16 cellular contexts compared by ENCODE assay signal in the genomic region with DNA sequence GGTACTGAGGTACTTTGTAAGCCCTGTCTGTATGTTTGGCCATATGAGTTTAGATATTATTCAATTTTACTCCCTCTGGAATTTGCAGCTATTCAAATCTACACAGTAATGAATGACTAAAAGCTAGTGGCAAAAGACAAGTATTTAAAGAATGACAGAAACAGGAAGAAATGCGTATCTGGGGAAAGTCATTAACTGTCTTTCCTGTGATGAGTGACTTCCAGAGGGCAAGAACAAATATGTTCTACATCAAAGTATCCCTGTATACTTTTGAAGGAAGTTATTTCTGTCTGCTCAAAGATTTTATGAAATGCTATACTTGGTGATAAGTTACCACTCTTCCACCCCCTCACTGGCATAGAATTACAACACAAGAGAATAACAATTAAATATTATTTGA.
DNase-seq lines count a peak whose midpoint lies in the region; ATAC-seq and TF ChIP-seq lines count a peak whose summit lies in the region.
"Had no signal": no experiment of that assay in that cellular context is flagged by ENCODE, and none has a peak within 500 bp of the region (broad histone marks: within the 10 kb centered on the region; RNA-seq: fewer than 3 reads in every experiment).

No MANE protein-coding gene starts in this region.

- no peak for TF ChIP-seq CTCF in upper lobe of right lung (IDR thresholded peaks at IDR 0.05)

- H3K27me3 Mint-ChIP-seq in activated naive CD8-positive, alpha-beta T cell treated with anti-CD3 and anti-CD28 coated beads for 36 hours = no peaks in the 10 kb centered on the region
- H3K27me3 Mint-ChIP-seq: activated CD4-positive, alpha-beta T cell treated with anti-CD3 and anti-CD28 coated beads, Interleukin-2, amount 10 ng/mL, durations not matched to agents 24 days and 14 days; activated naive CD8-positive, alpha-beta T cell treated with anti-CD3 and anti-CD28 coated beads, Interleukin-2, amount 10 ng/mL, durations not matched to agents 7 days and 5 days; CD4-positive, alpha-beta T cell; naive thymus-derived CD8-positive, alpha-beta T cell had no signal

- H3K4me1 ChIP-seq in SJSA1 (replicated peaks) (peaks cover 33% of the 10 kb centered on the region), upper lobe of right lung (peaks cover 10% of the 10 kb centered on the region)

- H3K27me3 ChIP-seq in SJSA1 (replicated peaks) = no peaks in the 10 kb centered on the region
- H3K27me3 ChIP-seq in upper lobe of right lung = no peaks in the 10 kb centered on the region

- no peak overlapping the region for H3K27ac Mint-ChIP-seq in activated naive CD8-positive, alpha-beta T cell treated with anti-CD3 and anti-CD28 coated beads for 36 hours
- H3K27ac Mint-ChIP-seq: activated CD4-positive, alpha-beta T cell treated with anti-CD3 and anti-CD28 coated beads, Interleukin-2, amount 10 ng/mL, durations not matched to agents 24 days and 14 days; activated naive CD8-positive, alpha-beta T cell treated with anti-CD3 and anti-CD28 coated beads, Interleukin-2, amount 10 ng/mL, durations not matched to agents 7 days and 5 days; CD4-positive, alpha-beta T cell had no signal

- H3K9me3 Mint-ChIP-seq in activated naive CD8-positive, alpha-beta T cell treated with anti-CD3 and anti-CD28 coated beads for 36 hours = peaks cover 6% of the 10 kb centered on the region
- H3K9me3 Mint-ChIP-seq: CD4-positive, alpha-beta T cell had no signal

- DNase-seq in GM03348 (ENCODE audit: low spot score) = peak; percentile 7
- DNase-seq in SJSA1 (ENCODE audit: low read depth in 1 of 2, low spot score in 2 of 2) = peak in 1 of 2 experiments; percentile 67
- DNase-seq in fibroblast of gingiva (ENCODE audit: low read depth) = peak; percentile 7
- DNase-seq in renal cortical epithelial cell (ENCODE audit: low read depth) = peak; percentile 71
- no peak for DNase-seq in activated naive CD8-positive, alpha-beta T cell treated with anti-CD3 and anti-CD28 coated beads for 36 hours
- DNase-seq in NCI-H345 treated with DMSO at 0.1 percent for 48 hours (lab: John Stamatoyannopoulos, UW; ENCODE audit: unreplicated experiment) = no peak
- no peak for DNase-seq in upper lobe of right lung
- DNase-seq in epidermal melanocyte (ENCODE audit: insufficient read length, low spot score) = no peak
- DNase-seq: activated CD4-positive, alpha-beta T cell treated with anti-CD3 and anti-CD28 coated beads, Interleukin-2, amount 10 ng/mL, durations not matched to agents 24 days and 14 days; activated naive CD8-positive, alpha-beta T cell treated with anti-CD3 and anti-CD28 coated beads, Interleukin-2, amount 10 ng/mL, durations not matched to agents 7 days and 5 days; CD4-positive, alpha-beta T cell; naive thymus-derived CD8-positive, alpha-beta T cell; NCI-H1694; NCI-H524; stimulated activated CD4-positive, alpha-beta T cell treated with anti-CD3 and anti-CD28 coated beads, Interleukin-1b, Interleukin-23, amount 100 ng/mL, for 48 hours had no signal

- intact Hi-C loops in upper lobe of right lung (cut with DNase I) = no loop called here

- H3K27ac ChIP-seq in SJSA1 (peak overlapping the region; percentile 59), upper lobe of right lung (no peak overlapping the region)

- no peak overlapping the region for H3K4me3 Mint-ChIP-seq in activated naive CD8-positive, alpha-beta T cell treated with anti-CD3 and anti-CD28 coated beads for 36 hours
- H3K4me3 Mint-ChIP-seq: activated CD4-positive, alpha-beta T cell treated with anti-CD3 and anti-CD28 coated beads, Interleukin-2, amount 10 ng/mL, durations not matched to agents 24 days and 14 days; activated naive CD8-positive, alpha-beta T cell treated with anti-CD3 and anti-CD28 coated beads, Interleukin-2, amount 10 ng/mL, durations not matched to agents 7 days and 5 days; CD4-positive, alpha-beta T cell; naive thymus-derived CD8-positive, alpha-beta T cell had no signal

- no peak for ATAC-seq in upper lobe of right lung
- ATAC-seq: naive thymus-derived CD8-positive, alpha-beta T cell had no signal

- H3K4me3 ChIP-seq in SJSA1 (no peak overlapping the region), upper lobe of right lung (no peak overlapping the region)
- H3K4me3 ChIP-seq: PC-9 had no signal

- no peaks in the 10 kb centered on the region for H3K4me1 Mint-ChIP-seq in activated naive CD8-positive, alpha-beta T cell treated with anti-CD3 and anti-CD28 coated beads for 36 hours
- H3K4me1 Mint-ChIP-seq: activated CD4-positive, alpha-beta T cell treated with anti-CD3 and anti-CD28 coated beads, Interleukin-2, amount 10 ng/mL, durations not matched to agents 24 days and 14 days; activated naive CD8-positive, alpha-beta T cell treated with anti-CD3 and anti-CD28 coated beads, Interleukin-2, amount 10 ng/mL, durations not matched to agents 7 days and 5 days; naive thymus-derived CD8-positive, alpha-beta T cell had no signal

- peaks cover 2% of the 10 kb centered on the region for H3K36me3 Mint-ChIP-seq in activated naive CD8-positive, alpha-beta T cell treated with anti-CD3 and anti-CD28 coated beads for 36 hours
- H3K36me3 Mint-ChIP-seq: activated naive CD8-positive, alpha-beta T cell treated with anti-CD3 and anti-CD28 coated beads, Interleukin-2, amount 10 ng/mL, durations not matched to agents 7 days and 5 days; naive thymus-derived CD8-positive, alpha-beta T cell had no signal

- H3K36me3 ChIP-seq in SJSA1 (no peaks in the 10 kb centered on the region), upper lobe of right lung (no peaks in the 10 kb centered on the region)

- H3K9me3 ChIP-seq in SJSA1 (replicated peaks) (no peaks in the 10 kb centered on the region), upper lobe of right lung (no peaks in the 10 kb centered on the region)

Comparison
In these comparisons a context has a peak if more than half of its experiments do, and no peak if none do; other contexts are left out.
1. DNase-seq: peak in GM03348 (single experiment), fibroblast of gingiva (single experiment) and renal cortical epithelial cell (single experiment); none in activated naive CD8-positive, alpha-beta T cell treated with anti-CD3 and anti-CD28 coated beads for 36 hours (single experiment), NCI-H345 treated with DMSO at 0.1 percent for 48 hours (single experiment), upper lobe of right lung (single experiment) and epidermal melanocyte (single experiment).